ENCODE assay signal across 8 cellular contexts in the genomic region with DNA sequence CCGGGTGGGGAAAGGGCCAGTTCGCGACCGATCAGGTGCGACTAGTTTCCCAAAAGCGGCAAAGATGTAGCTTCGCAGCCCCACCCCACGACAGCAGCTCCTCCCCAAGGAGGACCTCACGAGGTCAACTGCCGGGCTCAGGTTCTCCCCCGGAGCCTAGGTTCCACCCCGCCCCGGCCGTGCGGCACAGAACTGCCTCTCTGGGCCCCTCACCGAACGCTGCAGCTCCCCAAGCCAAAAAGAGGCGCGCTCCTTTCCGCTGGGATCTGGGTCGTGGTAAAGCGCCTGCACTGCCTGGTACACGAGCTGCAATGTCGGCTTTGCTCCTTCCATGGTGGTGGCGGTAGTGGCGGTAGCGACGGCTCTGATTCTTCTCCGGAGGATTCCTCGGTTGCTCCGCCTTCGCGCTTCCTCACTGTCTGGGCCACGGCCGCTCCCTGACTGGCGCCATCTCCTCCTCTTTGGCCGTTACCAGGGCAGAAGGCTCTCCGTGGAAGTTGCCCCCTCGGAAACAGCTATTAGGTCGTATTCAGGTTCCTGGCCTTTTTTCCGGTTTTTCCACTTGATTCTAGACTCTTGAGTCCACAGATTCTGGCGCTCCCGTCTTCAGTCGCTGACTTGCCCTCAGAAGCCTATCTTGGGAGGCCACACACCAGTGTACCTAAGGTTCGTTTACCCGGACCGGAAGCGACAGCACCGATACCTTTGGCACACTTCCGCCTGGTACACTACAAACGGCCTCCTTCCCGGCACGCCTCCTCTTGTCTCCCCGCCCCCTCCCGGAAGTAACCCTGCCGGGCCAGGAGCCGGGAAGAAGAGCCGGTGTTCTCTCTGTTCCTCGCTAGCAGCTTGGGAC. TPM values are rescaled to one million over a fixed set of nuclear protein-coding genes. Genes with fewer than 3 reads are reported as not detected.
DNase-seq lines count a peak whose midpoint lies in the region; ATAC-seq, FAIRE-seq and TF ChIP-seq lines count a peak whose summit lies in the region.

Gene TNPO3, minus strand, starts transcription at position 674 of the 856 bp plus-strand sequence. Its CDS starts 341 bp downstream, at position 333.

- 0 to 1% methylated on average over 24 to 59 of the region's 59 CpGs for WGBS in endodermal cell (ENCODE audit: insufficient coverage in 1 of 2, insufficient read length in 1 of 2), 2 experiments

- no peaks in the 10 kb centered on the region for H3K9me3 Mint-ChIP-seq in activated CD8-positive, alpha-beta memory T cell treated with anti-CD3 and anti-CD28 coated beads, Interleukin-2, amount 10 ng/mL, durations not matched to agents 7 days and 5 days (ENCODE audit: low read depth)
- no peaks in the 10 kb centered on the region for H3K9me3 Mint-ChIP-seq in endodermal cell

- DNase-seq in COR-L47 (lab: John Stamatoyannopoulos, UW), result peak; percentile 90
- DNase-seq in HTR-8/SVneo (ENCODE audit: insufficient read length, low spot score), result peak; percentile 92
- peak; percentile 61 for DNase-seq in NOMO-1 treated with dmso at 0.1 percent for 144 hours (lab: John Stamatoyannopoulos, UW; ENCODE audit: unreplicated experiment)
- peak; percentile 95 for DNase-seq in activated CD8-positive, alpha-beta memory T cell treated with anti-CD3 and anti-CD28 coated beads, Interleukin-2, amount 10 ng/mL, durations not matched to agents 7 days and 5 days
- DNase-seq in endodermal cell, result peak; percentile 97
- peak; percentile 95 for DNase-seq in mesenteric fat pad (ENCODE audit: low spot score)
- DNase-seq in stimulated activated CD8-positive, alpha-beta memory T cell treated with anti-CD3 and anti-CD28 coated beads, Interleukin-15, amount 100 ng/mL, for 24 hours (ENCODE audit: low read depth), result peak; percentile 70

- peak; percentile 77 for ATAC-seq in GM21360 (IDR thresholded peaks at IDR 0.05; ENCODE audit: unreplicated experiment)
- ATAC-seq in activated CD8-positive, alpha-beta memory T cell treated with anti-CD3 and anti-CD28 coated beads, Interleukin-2, amount 10 ng/mL, durations not matched to agents 7 days and 5 days, result peak; percentile 89

- H3K27ac Mint-ChIP-seq in activated CD8-positive, alpha-beta memory T cell treated with anti-CD3 and anti-CD28 coated beads, Interleukin-2, amount 10 ng/mL, durations not matched to agents 7 days and 5 days, result peak within 1 kb of the TSS; percentile 98
- peak within 1 kb of the TSS; percentile 99 for H3K27ac Mint-ChIP-seq in endodermal cell

- FAIRE-seq in HTR-8/SVneo (lab: Jason Lieb, UNC), result peak; percentile 83

- no peaks in the 10 kb centered on the region for H3K27me3 ChIP-seq in endodermal cell (ENCODE audit: control insufficient read depth, insufficient read depth, low read length, poor library complexity, severe bottlenecking)

- CTCF ChIA-PET in activated CD8-positive, alpha-beta memory T cell treated with anti-CD3 and anti-CD28 coated beads, Interleukin-2, amount 10 ng/mL, durations not matched to agents 7 days and 5 days (lab: Charles Lee), result interaction anchor here (0.8 to 5.5 kb wide), 10 partner anchors 9 to 115 kb away, joined by 3 to 46 read pairs (median 3); no protein-coding TSS in a partner anchor

- H3K27me3 Mint-ChIP-seq in activated CD8-positive, alpha-beta memory T cell treated with anti-CD3 and anti-CD28 coated beads, Interleukin-2, amount 10 ng/mL, durations not matched to agents 7 days and 5 days, result peaks cover 13% of the 10 kb centered on the region
- no peaks in the 10 kb centered on the region for H3K27me3 Mint-ChIP-seq in endodermal cell (ENCODE audit: insufficient read depth)

- H3K4me3 ChIP-seq in endodermal cell (ENCODE audit: low read length), result peak within 1 kb of the TSS; percentile 98

- no peaks in the 10 kb centered on the region for H3K4me1 ChIP-seq in endodermal cell (ENCODE audit: control insufficient read depth, insufficient read depth, low read length)

- H3K9me3 ChIP-seq in endodermal cell (ENCODE audit: control insufficient read depth, low read length), result no peaks in the 10 kb centered on the region

- peak within 1 kb of the TSS; percentile 91 for H3K27ac ChIP-seq in endodermal cell (ENCODE audit: low read depth, low read length)

- TF ChIP-seq CTCF in endodermal cell (conservative IDR thresholded peaks at IDR 0.05), result peak; percentile 16

- H3K9ac ChIP-seq in endodermal cell (ENCODE audit: extremely low read depth, low read length, poor library complexity, severe bottlenecking), result peak within 1 kb of the TSS; percentile 89

- peak within 1 kb of the TSS; percentile 95 for H3K4me3 Mint-ChIP-seq in activated CD8-positive, alpha-beta memory T cell treated with anti-CD3 and anti-CD28 coated beads, Interleukin-2, amount 10 ng/mL, durations not matched to agents 7 days and 5 days
- H3K4me3 Mint-ChIP-seq in endodermal cell, result peak within 1 kb of the TSS; percentile 97

- peaks cover 32% of the 10 kb centered on the region for H3K4me1 Mint-ChIP-seq in activated CD8-positive, alpha-beta memory T cell treated with anti-CD3 and anti-CD28 coated beads, Interleukin-2, amount 10 ng/mL, durations not matched to agents 7 days and 5 days
- H3K4me1 Mint-ChIP-seq in endodermal cell, result peaks cover 11% of the 10 kb centered on the region

- peaks cover 19% of the 10 kb centered on the region for H3K36me3 Mint-ChIP-seq in activated CD8-positive, alpha-beta memory T cell treated with anti-CD3 and anti-CD28 coated beads, Interleukin-2, amount 10 ng/mL, durations not matched to agents 7 days and 5 days
- H3K36me3 Mint-ChIP-seq in endodermal cell (ENCODE audit: low read depth), result peaks cover 10% of the 10 kb centered on the region

- H3K36me3 ChIP-seq in endodermal cell (ENCODE audit: control insufficient read depth, insufficient read depth, low read length), result peaks cover 1% of the 10 kb centered on the region

RNA-seq across cellular contexts. Expression of gene TNPO3, which starts in this region (rescaled TPM):
- 10 to 100 TPM; 51.9 to 55.8 TPM for total RNA-seq in activated CD8-positive, alpha-beta memory T cell treated with anti-CD3 and anti-CD28 coated beads, Interleukin-2, amount 10 ng/mL, durations not matched to agents 7 days and 5 days
- 10 to 100 TPM; 68.0 to 73.1 TPM for total RNA-seq in endodermal cell
- 60.2 TPM for polyA plus RNA-seq in endodermal cell (2013, experiment 1 of 2)
- polyA plus RNA-seq in endodermal cell (2013, experiment 2 of 2), result 55.3 TPM
- 34.7 TPM for total RNA-seq in mesenteric fat pad

Comparison
In these comparisons a context has a peak if more than half of its experiments do, and no peak if none do; other contexts are left out.
1. Peak in every context shown above with its lines: DNase-seq, ATAC-seq, H3K4me3 ChIP-seq and H3K27ac ChIP-seq.